In the genomic region with DNA sequence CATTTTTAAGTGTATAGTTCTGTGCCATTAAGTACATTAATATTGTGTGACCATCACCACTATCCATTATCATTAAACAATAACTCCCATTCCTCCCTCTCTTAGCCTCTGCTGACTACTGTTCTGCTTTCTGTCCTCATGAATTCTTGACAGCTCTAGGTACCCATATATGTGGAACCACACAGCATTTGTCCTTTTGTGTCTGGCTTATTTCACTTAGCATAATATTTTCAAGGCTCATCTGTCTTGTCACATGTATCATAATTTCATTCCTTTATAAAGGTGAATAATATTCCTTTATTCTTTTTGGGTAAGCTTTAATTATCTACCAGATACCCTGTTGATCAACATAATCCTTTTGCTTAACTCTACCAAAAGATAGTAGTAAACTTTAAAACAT, we compare ENCODE assay signal across 1 cellular context.
TF ChIP-seq lines count a peak whose summit lies in the region.

No MANE protein-coding gene starts in this region.

TF ChIP-seq in WTC11, 78 proteins besides CTCF, POLR2A, EP300 and RAD21 (continued from another document):
- TF ChIP-seq, protein P1, sequence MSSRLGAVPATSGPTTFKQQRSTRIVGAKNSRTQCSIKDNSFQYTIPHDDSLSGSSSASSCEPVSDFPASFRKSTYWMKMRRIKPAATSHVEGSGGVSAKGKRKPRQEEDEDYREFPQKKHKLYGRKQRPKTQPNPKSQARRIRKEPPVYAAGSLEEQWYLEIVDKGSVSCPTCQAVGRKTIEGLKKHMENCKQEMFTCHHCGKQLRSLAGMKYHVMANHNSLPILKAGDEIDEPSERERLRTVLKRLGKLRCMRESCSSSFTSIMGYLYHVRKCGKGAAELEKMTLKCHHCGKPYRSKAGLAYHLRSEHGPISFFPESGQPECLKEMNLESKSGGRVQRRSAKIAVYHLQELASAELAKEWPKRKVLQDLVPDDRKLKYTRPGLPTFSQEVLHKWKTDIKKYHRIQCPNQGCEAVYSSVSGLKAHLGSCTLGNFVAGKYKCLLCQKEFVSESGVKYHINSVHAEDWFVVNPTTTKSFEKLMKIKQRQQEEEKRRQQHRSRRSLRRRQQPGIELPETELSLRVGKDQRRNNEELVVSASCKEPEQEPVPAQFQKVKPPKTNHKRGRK (CRISPR knock-in tag; IDR thresholded peaks at IDR 0.05; ENCODE audit: borderline replicate concordance) = no peak
- TF ChIP-seq, protein P2, sequence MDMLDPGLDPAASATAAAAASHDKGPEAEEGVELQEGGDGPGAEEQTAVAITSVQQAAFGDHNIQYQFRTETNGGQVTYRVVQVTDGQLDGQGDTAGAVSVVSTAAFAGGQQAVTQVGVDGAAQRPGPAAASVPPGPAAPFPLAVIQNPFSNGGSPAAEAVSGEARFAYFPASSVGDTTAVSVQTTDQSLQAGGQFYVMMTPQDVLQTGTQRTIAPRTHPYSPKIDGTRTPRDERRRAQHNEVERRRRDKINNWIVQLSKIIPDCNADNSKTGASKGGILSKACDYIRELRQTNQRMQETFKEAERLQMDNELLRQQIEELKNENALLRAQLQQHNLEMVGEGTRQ (CRISPR knock-in tag; IDR thresholded peaks at IDR 0.05) = no peak
- TF ChIP-seq SP1 (CRISPR knock-in tag; conservative IDR thresholded peaks at IDR 0.05) (no peak), NR1H2 (CRISPR knock-in tag; IDR thresholded peaks at IDR 0.05) (no peak)
- TF ChIP-seq, protein P3, sequence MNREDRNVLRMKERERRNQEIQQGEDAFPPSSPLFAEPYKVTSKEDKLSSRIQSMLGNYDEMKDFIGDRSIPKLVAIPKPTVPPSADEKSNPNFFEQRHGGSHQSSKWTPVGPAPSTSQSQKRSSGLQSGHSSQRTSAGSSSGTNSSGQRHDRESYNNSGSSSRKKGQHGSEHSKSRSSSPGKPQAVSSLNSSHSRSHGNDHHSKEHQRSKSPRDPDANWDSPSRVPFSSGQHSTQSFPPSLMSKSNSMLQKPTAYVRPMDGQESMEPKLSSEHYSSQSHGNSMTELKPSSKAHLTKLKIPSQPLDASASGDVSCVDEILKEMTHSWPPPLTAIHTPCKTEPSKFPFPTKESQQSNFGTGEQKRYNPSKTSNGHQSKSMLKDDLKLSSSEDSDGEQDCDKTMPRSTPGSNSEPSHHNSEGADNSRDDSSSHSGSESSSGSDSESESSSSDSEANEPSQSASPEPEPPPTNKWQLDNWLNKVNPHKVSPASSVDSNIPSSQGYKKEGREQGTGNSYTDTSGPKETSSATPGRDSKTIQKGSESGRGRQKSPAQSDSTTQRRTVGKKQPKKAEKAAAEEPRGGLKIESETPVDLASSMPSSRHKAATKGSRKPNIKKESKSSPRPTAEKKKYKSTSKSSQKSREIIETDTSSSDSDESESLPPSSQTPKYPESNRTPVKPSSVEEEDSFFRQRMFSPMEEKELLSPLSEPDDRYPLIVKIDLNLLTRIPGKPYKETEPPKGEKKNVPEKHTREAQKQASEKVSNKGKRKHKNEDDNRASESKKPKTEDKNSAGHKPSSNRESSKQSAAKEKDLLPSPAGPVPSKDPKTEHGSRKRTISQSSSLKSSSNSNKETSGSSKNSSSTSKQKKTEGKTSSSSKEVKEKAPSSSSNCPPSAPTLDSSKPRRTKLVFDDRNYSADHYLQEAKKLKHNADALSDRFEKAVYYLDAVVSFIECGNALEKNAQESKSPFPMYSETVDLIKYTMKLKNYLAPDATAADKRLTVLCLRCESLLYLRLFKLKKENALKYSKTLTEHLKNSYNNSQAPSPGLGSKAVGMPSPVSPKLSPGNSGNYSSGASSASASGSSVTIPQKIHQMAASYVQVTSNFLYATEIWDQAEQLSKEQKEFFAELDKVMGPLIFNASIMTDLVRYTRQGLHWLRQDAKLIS (CRISPR knock-in tag; IDR thresholded peaks at IDR 0.05; ENCODE audit: borderline replicate concordance) = no peak
- TF ChIP-seq, protein P4, sequence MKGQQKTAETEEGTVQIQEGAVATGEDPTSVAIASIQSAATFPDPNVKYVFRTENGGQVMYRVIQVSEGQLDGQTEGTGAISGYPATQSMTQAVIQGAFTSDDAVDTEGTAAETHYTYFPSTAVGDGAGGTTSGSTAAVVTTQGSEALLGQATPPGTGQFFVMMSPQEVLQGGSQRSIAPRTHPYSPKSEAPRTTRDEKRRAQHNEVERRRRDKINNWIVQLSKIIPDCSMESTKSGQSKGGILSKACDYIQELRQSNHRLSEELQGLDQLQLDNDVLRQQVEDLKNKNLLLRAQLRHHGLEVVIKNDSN (CRISPR knock-in tag; IDR thresholded peaks at IDR 0.05) = no peak
TF ChIP-seq in WTC11: peak in this region for 0.
